ENCODE assay signal across 17 cellular contexts in the genomic region with DNA sequence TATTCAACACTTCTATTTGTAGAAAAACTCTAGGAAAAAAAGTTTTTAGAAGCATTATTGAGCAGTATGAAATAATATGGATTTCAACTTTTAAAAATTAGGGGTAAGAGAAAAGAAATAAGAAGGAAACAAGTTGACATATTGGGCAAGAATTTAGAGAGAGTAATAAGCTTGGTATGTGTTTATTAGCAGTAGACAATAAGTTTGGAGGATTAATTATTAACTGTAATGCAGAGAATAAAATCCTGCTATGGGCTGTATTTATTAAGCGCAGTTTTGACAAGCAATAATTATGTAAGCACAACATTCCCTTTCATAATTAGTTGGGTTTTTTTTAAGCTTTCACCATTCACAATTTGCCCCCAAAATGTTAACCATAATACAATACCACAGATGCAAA.
DNase-seq lines count a peak whose midpoint lies in the region; TF ChIP-seq lines count a peak whose summit lies in the region.
"Had no signal": no experiment of that assay in that cellular context is flagged by ENCODE, and none has a peak within 500 bp of the region (broad histone marks: within the 10 kb centered on the region; RNA-seq: fewer than 3 reads in every experiment).

No MANE protein-coding gene starts in this region.

- no peaks in the 10 kb centered on the region for H3K36me3 Mint-ChIP-seq in Calu3 (ENCODE audit: insufficient read depth, unreplicated experiment)
- peaks cover 8% of the 10 kb centered on the region for H3K36me3 Mint-ChIP-seq in dendritic cell treated with granulocyte-macrophage colony-stimulating factor and Interleukin-4, amounts not matched to agents 40 ng/mL and 50 ng/mL, for 4 days (ENCODE audit: low read depth)
- peaks cover 4% of the 10 kb centered on the region for H3K36me3 Mint-ChIP-seq in neural progenitor cell
- H3K36me3 Mint-ChIP-seq in activated T-cell treated with anti-CD3 and anti-CD28 coated beads, Interleukin-2, amount 50 U/mL, for 24 hours (ENCODE audit: low read depth), result no peaks in the 10 kb centered on the region
- H3K36me3 Mint-ChIP-seq: CD8-positive, alpha-beta memory T cell had no signal

- no peaks in the 10 kb centered on the region for H3K9me2 ChIP-seq in Loucy (replicated peaks; ENCODE audit: low read depth, low read length)

- no TSS peak for BruUV-seq in Calu3 (replicated peaks; lab: Mats Ljungman, UMichigan)

- no peak overlapping the region for H3K4me3 ChIP-seq in Loucy (ENCODE audit: low read length, poor library complexity, severe bottlenecking)
- H3K4me3 ChIP-seq in neural progenitor cell, result no peak overlapping the region
- H3K4me3 ChIP-seq: Peyer's patch, SJCRH30 had no signal

- H3K9ac ChIP-seq in Loucy (ENCODE audit: low read depth, low read length, poor library complexity, severe bottlenecking) (no peak overlapping the region), neural progenitor cell (no peak overlapping the region)

- H3K9me3 Mint-ChIP-seq in Calu3 (ENCODE audit: low read depth, unreplicated experiment) (no peaks in the 10 kb centered on the region), neural progenitor cell (peaks cover 4% of the 10 kb centered on the region)
- H3K9me3 Mint-ChIP-seq in dendritic cell treated with granulocyte-macrophage colony-stimulating factor and Interleukin-4, amounts not matched to agents 40 ng/mL and 50 ng/mL, for 4 days, result peaks cover 9% of the 10 kb centered on the region
- no peaks in the 10 kb centered on the region for H3K9me3 Mint-ChIP-seq in activated T-cell treated with anti-CD3 and anti-CD28 coated beads, Interleukin-2, amount 50 U/mL, for 24 hours

- H3K9me3 ChIP-seq in Loucy (ENCODE audit: insufficient read depth, low read depth, low read length), result no peaks in the 10 kb centered on the region
- H3K9me3 ChIP-seq in neural progenitor cell (ENCODE audit: low read depth), result no peaks in the 10 kb centered on the region
- H3K9me3 ChIP-seq: Peyer's patch had no signal

- H4K20me1 ChIP-seq in Loucy (ENCODE audit: insufficient read depth, low read length, poor library complexity, severe bottlenecking) (no peaks in the 10 kb centered on the region), neural progenitor cell (ENCODE audit: low read depth) (no peaks in the 10 kb centered on the region)

- no peaks in the 10 kb centered on the region for H3K27me3 Mint-ChIP-seq in Calu3 (ENCODE audit: unreplicated experiment)
- H3K27me3 Mint-ChIP-seq in dendritic cell treated with granulocyte-macrophage colony-stimulating factor and Interleukin-4, amounts not matched to agents 40 ng/mL and 50 ng/mL, for 4 days, result no peaks in the 10 kb centered on the region
- peaks cover 3% of the 10 kb centered on the region for H3K27me3 Mint-ChIP-seq in neural progenitor cell (ENCODE audit: insufficient read depth, low read depth)
- no peaks in the 10 kb centered on the region for H3K27me3 Mint-ChIP-seq in activated T-cell treated with anti-CD3 and anti-CD28 coated beads, Interleukin-2, amount 50 U/mL, for 24 hours

- peaks cover 22% of the 10 kb centered on the region for H3K4me1 ChIP-seq in Loucy (ENCODE audit: insufficient read depth, low read length, poor library complexity, severe bottlenecking)
- no peaks in the 10 kb centered on the region for H3K4me1 ChIP-seq in neural progenitor cell
- H3K4me1 ChIP-seq: Peyer's patch had no signal

- TF ChIP-seq CTCF in Calu3 (IDR thresholded peaks at IDR 0.05; ENCODE audit: unreplicated experiment) (no peak), Loucy (conservative IDR thresholded peaks at IDR 0.05; ENCODE audit: low read length) (no peak), neural progenitor cell (IDR thresholded peaks at IDR 0.05) (no peak)

- H3K4me2 ChIP-seq in Loucy (ENCODE audit: low read depth, low read length, poor library complexity, severe bottlenecking), result no peak overlapping the region
- no peak overlapping the region for H3K4me2 ChIP-seq in neural progenitor cell

- CTCF ChIA-PET in Calu3 (lab: Charles Lee), result interaction anchor here (1.2 to 1.5 kb wide), 2 partner anchors 9 to 189 kb away, joined by 3 to 4 read pairs; no protein-coding TSS in a partner anchor

- H3K36me3 ChIP-seq in Loucy (ENCODE audit: insufficient read depth, low read length) (no peaks in the 10 kb centered on the region), neural progenitor cell (no peaks in the 10 kb centered on the region)
- H3K36me3 ChIP-seq: Peyer's patch, SJCRH30 had no signal

- H3K79me2 ChIP-seq in Loucy (ENCODE audit: insufficient read depth, low read length) (no peaks in the 10 kb centered on the region), neural progenitor cell (ENCODE audit: low read depth) (no peaks in the 10 kb centered on the region)

- intact Hi-C loops in Calu3 (cut with micrococcal nuclease; ENCODE audit: unreplicated experiment), result loop anchor here (5.0 kb wide), 2 partner anchors 58 to 168 kb away; no protein-coding TSS in a partner anchor
- intact Hi-C loops in dendritic cell treated with granulocyte-macrophage colony-stimulating factor and Interleukin-4, amounts not matched to agents 40 ng/mL and 50 ng/mL, for 4 days (cut with micrococcal nuclease), result loop anchor here (5.0 to 10.0 kb wide), 2 partner anchors 90 to 98 kb away; no protein-coding TSS in a partner anchor

- H3K4me3 Mint-ChIP-seq in Calu3 (ENCODE audit: low read depth, unreplicated experiment) (peak overlapping the region; percentile 49), neural progenitor cell (no peak overlapping the region)
- no peak overlapping the region for H3K4me3 Mint-ChIP-seq in dendritic cell treated with granulocyte-macrophage colony-stimulating factor and Interleukin-4, amounts not matched to agents 40 ng/mL and 50 ng/mL, for 4 days
- no peak overlapping the region for H3K4me3 Mint-ChIP-seq in activated T-cell treated with anti-CD3 and anti-CD28 coated beads, Interleukin-2, amount 50 U/mL, for 24 hours
- H3K4me3 Mint-ChIP-seq: CD8-positive, alpha-beta memory T cell had no signal

- no peak overlapping the region for H3K27ac ChIP-seq in neural progenitor cell
- H3K27ac ChIP-seq: Peyer's patch, SJCRH30 had no signal

- H3F3A ChIP-seq in Loucy (ENCODE audit: low read depth), result no peaks in the 10 kb centered on the region
- H3F3A ChIP-seq in neural progenitor cell (ENCODE audit: low read depth), result no peaks in the 10 kb centered on the region

- H3K4me1 Mint-ChIP-seq in Calu3 (ENCODE audit: low read depth, unreplicated experiment), result peaks cover 21% of the 10 kb centered on the region
- H3K4me1 Mint-ChIP-seq in dendritic cell treated with granulocyte-macrophage colony-stimulating factor and Interleukin-4, amounts not matched to agents 40 ng/mL and 50 ng/mL, for 4 days (ENCODE audit: low read depth), result peaks cover 56% of the 10 kb centered on the region
- H3K4me1 Mint-ChIP-seq in neural progenitor cell, result peaks cover 31% of the 10 kb centered on the region
- no peaks in the 10 kb centered on the region for H3K4me1 Mint-ChIP-seq in activated T-cell treated with anti-CD3 and anti-CD28 coated beads, Interleukin-2, amount 50 U/mL, for 24 hours (ENCODE audit: low read depth)
- H3K4me1 Mint-ChIP-seq: CD8-positive, alpha-beta memory T cell had no signal

- H3K27me3 ChIP-seq in Loucy (ENCODE audit: insufficient read depth, low read length, poor library complexity, severe bottlenecking) (no peaks in the 10 kb centered on the region), neural progenitor cell (peaks cover 27% of the 10 kb centered on the region)
- H3K27me3 ChIP-seq: Peyer's patch, SJCRH30 had no signal

- peak overlapping the region; percentile 77 for H3K27ac Mint-ChIP-seq in Calu3 (ENCODE audit: unreplicated experiment)
- peak overlapping the region; percentile 87 for H3K27ac Mint-ChIP-seq in dendritic cell treated with granulocyte-macrophage colony-stimulating factor and Interleukin-4, amounts not matched to agents 40 ng/mL and 50 ng/mL, for 4 days
- H3K27ac Mint-ChIP-seq in neural progenitor cell, result no peak overlapping the region
- H3K27ac Mint-ChIP-seq in activated T-cell treated with anti-CD3 and anti-CD28 coated beads, Interleukin-2, amount 50 U/mL, for 24 hours, result no peak overlapping the region
- H3K27ac Mint-ChIP-seq: CD8-positive, alpha-beta memory T cell had no signal

- H2AFZ ChIP-seq in Loucy (ENCODE audit: low read length), result peak overlapping the region; percentile 65
- no peak overlapping the region for H2AFZ ChIP-seq in neural progenitor cell (replicated peaks)

- DNase-seq in Calu3 (no peak), renal cortical epithelial cell (ENCODE audit: low read depth) (peak; percentile 87), neural progenitor cell (ENCODE audit: low spot score) (no peak), GM03348 (ENCODE audit: low spot score) (no peak)
- DNase-seq in activated T-cell treated with anti-CD3 and anti-CD28 coated beads, Interleukin-2, amount 50 U/mL, for 24 hours, result no peak
- DNase-seq: C1 segment of cervical spinal cord; CD8-positive, alpha-beta memory T cell; NCI-H1092 treated with DMSO at 0.1 percent for 48 hours; NCI-H1436 treated with DMSO at 0.1 percent for 48 hours; NCI-H2029 treated with DMSO at 0.1 percent for 48 hours; NCI-H510A treated with DMSO at 0.1 percent for 48 hours; NCI-H748 treated with DMSO at 0.1 percent for 48 hours; NK-92 treated with Interleukin-12 subunit alpha and Interleukin-12 subunit beta, amount 100 ng/mL, for 24 hours; Peyer's patch; SJCRH30 had no signal

Comparison
In these comparisons a context has a peak if more than half of its experiments do, and no peak if none do; other contexts are left out.
1. H3K27ac Mint-ChIP-seq: peak in Calu3 (single experiment) and dendritic cell treated with granulocyte-macrophage colony-stimulating factor and Interleukin-4, amounts not matched to agents 40 ng/mL and 50 ng/mL, for 4 days (single experiment); none in neural progenitor cell (single experiment) and activated T-cell treated with anti-CD3 and anti-CD28 coated beads, Interleukin-2, amount 50 U/mL, for 24 hours (single experiment).